In genomic region chr2:26870585-26871095, GRCh38 we compare ENCODE assay signal across 24 cellular contexts. TPM values are rescaled to one million over a fixed set of nuclear protein-coding genes. Genes with fewer than 3 reads are reported as not detected.
"Had no signal": no experiment of that assay in that cellular context is flagged by ENCODE, and none has a peak within 500 bp of the region (broad histone marks: within the 10 kb centered on the region; RNA-seq: fewer than 3 reads in every experiment).

No MANE protein-coding gene starts in this region.

- ATAC-seq: heart left ventricle; left cardiac atrium; left ventricle myocardium superior; naive thymus-derived CD4-positive, alpha-beta T cell; right lobe of liver; stimulated activated memory B cell treated with anti-CD40 and anti-IgM and Interleukin-4, amounts not matched to agents 10 μg/mL and 1 μg/mL and 100 μg/mL, for 72 hours had no signal

- H3K27ac ChIP-seq: cardiac muscle cell, heart left ventricle, right lobe of liver, spleen, tibial artery had no signal

- H3K9me3 ChIP-seq: heart left ventricle, right lobe of liver, spleen, tibial artery had no signal

- H3K4me3 ChIP-seq: cardiac muscle cell, heart left ventricle, right lobe of liver, spleen, tibial artery had no signal

- H3K36me3 ChIP-seq: cardiac muscle cell, heart left ventricle, right lobe of liver, spleen, tibial artery had no signal

- H3K4me1 ChIP-seq: heart left ventricle, right lobe of liver, spleen, tibial artery had no signal

- DNase-seq: cerebellar nuclear complex; dermis blood vessel endothelial cell; foreskin melanocyte; heart left ventricle; hippocampal formation; left cardiac atrium; left ventricle myocardium superior; naive thymus-derived CD4-positive, alpha-beta T cell; nephron progenitor cell; posterior cingulate gyrus; right lobe of liver; spleen; stimulated activated CD4-positive, alpha-beta T cell treated with anti-CD3 and anti-CD28 coated beads, Interleukin-15, amount 100 ng/mL, for 24 hours; stimulated activated CD4-positive, alpha-beta T cell treated with anti-CD3 and anti-CD28 coated beads, Interleukin-1b, Interleukin-23, amount 100 ng/mL, for 48 hours; stimulated activated CD4-positive, alpha-beta T cell treated with anti-CD3 and anti-CD28 coated beads, Interleukin-4, amount 100 ng/mL, for 24 hours; tibial artery had no signal

- FAIRE-seq: colon had no signal

RNA-seq across cellular contexts. Expression of gene DPYSL5, which starts 22.7 kb away (rescaled TPM):
- total RNA-seq: dermis blood vessel endothelial cell; glomerular endothelial cell; left cardiac atrium; left ventricle myocardium superior; lung microvascular endothelial cell; mesenteric fat pad; mononuclear cell; naive thymus-derived CD4-positive, alpha-beta T cell; right lobe of liver; ureter had no signal
- polyA plus RNA-seq: heart left ventricle; naive thymus-derived CD4-positive, alpha-beta T cell had no signal
